In the genomic region with DNA sequence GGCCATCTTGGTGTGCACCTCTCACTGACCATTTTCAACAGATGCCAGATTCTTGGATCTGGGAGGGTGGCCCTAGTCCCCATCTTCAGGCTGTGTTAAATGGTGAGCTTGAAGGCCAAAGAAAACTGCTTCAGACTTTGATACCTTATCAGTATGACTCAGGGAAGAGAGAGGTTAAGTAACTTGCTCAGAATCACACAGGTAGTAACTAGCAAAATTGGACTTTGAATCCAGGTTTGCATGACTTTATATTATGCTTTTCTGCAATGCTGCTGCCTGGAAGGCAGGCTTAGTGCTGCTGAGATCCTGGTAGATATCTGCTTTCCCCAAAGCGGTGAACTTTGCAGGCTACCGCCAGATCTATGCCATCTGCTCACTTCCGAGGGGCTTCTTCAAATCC, we compare ENCODE assay signal across 25 cellular contexts.
"Had no signal": no experiment of that assay in that cellular context is flagged by ENCODE, and none has a peak within 500 bp of the region (broad histone marks: within the 10 kb centered on the region; RNA-seq: fewer than 3 reads in every experiment).

No MANE protein-coding gene starts in this region.

- FAIRE-seq: keratinocyte had no signal

- H3K27ac ChIP-seq: lower lobe of right lung, ovary, right atrium auricular region, right lobe of liver, stomach, testis, thyroid gland, transverse colon, upper lobe of left lung, vagina had no signal

- H3K9me3 ChIP-seq: left lung, lower lobe of right lung, ovary, right atrium auricular region, right lobe of liver, stomach, testis, thyroid gland, transverse colon, upper lobe of left lung, vagina had no signal

- ATAC-seq: left lung; lower lobe of right lung; natural killer cell; right lobe of liver; stimulated activated naive B cell treated with anti-CD40 and anti-IgM and Interleukin-4, amounts not matched to agents 10 μg/mL and 1 μg/mL and 100 μg/mL, for 72 hours; stimulated activated naive CD8-positive, alpha-beta T cell treated with anti-CD3 and anti-CD28 coated beads, Interleukin-15, Interleukin-2, amounts not matched to agents 100 U/mL and 50 U/mL, for 24 hours had no signal

- DNase-seq: hippocampal formation; kidney glomerular epithelial cell; left cardiac atrium; left lung; lower lobe of right lung; mammary epithelial cell; mesenchymal stem cell; naive B cell; natural killer cell; ovary; right lobe of liver; stimulated activated CD4-positive, alpha-beta T cell treated with anti-CD3 and anti-CD28 coated beads, Interleukin-12 subunit alpha, Interleukin-12 subunit beta, amount 100 ng/mL, for 4 hours; stimulated activated CD4-positive, alpha-beta T cell treated with anti-CD3 and anti-CD28 coated beads, Interleukin-15, amount 100 ng/mL, for 24 hours; stimulated activated CD4-positive, alpha-beta T cell treated with anti-CD3 and anti-CD28 coated beads, Interleukin-2, amount 100 ng/mL, for 24 hours; stimulated activated CD4-positive, alpha-beta T cell treated with anti-CD3 and anti-CD28 coated beads, Interleukin-4, amount 100 ng/mL, for 1 hour; stimulated activated naive B cell treated with anti-CD40 and anti-IgM and Interleukin-4, amounts not matched to agents 10 μg/mL and 1 μg/mL and 100 μg/mL, for 72 hours; stimulated activated naive CD8-positive, alpha-beta T cell treated with anti-CD3 and anti-CD28 coated beads, Interleukin-15, Interleukin-2, amounts not matched to agents 100 U/mL and 50 U/mL, for 24 hours; stomach; testis; thyroid gland; transverse colon; upper lobe of left lung had no signal

- H3K4me1 ChIP-seq: left lung, right lobe of liver, testis, upper lobe of left lung had no signal

- H3K36me3 ChIP-seq: left lung, lower lobe of right lung, ovary, right atrium auricular region, right lobe of liver, stomach, thyroid gland, transverse colon, upper lobe of left lung, vagina had no signal

- H3K27me3 ChIP-seq: left lung, ovary, right atrium auricular region, right lobe of liver, stomach, testis, thyroid gland, transverse colon, upper lobe of left lung, vagina had no signal

- H3K4me3 ChIP-seq: left lung, lower lobe of right lung, ovary, right atrium auricular region, right lobe of liver, stomach, testis, thyroid gland, transverse colon, upper lobe of left lung, vagina had no signal
